9 cellular contexts compared by ENCODE assay signal in the genomic region with DNA sequence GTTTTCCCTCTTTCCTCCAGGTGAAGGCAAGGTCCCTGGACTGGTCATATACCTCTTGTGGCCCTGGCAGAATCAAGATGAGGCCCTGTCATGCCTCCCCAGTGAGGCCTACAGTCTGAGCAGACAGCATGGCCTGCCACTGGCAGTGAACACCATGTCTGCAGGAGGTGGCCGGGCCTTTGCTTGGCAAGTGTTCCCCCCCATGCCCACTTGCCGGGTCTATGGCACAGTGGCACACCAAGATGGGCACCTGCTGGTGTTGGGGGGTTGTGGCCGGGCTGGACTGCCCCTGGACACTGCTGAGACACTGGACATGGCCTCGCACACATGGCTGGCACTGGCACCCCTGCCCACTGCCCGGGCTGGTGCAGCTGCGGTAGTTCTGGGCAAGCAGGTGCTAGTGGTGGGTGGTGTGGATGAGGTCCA. TPM values are rescaled to one million over a fixed set of nuclear protein-coding genes. Genes with fewer than 3 reads are reported as not detected.
A peak's percentile ranks its signal among the peaks of the same experiment; 100 is the strongest.
DNase-seq lines count a peak whose midpoint lies in the region; ATAC-seq, FAIRE-seq and TF ChIP-seq lines count a peak whose summit lies in the region.
"Had no signal": no experiment of that assay in that cellular context is flagged by ENCODE, and none has a peak within 500 bp of the region (broad histone marks: within the 10 kb centered on the region; RNA-seq: fewer than 3 reads in every experiment).

No MANE protein-coding gene starts in this region.

- FAIRE-seq in HTR-8/SVneo (lab: Jason Lieb, UNC), result peak; percentile 28
- FAIRE-seq: H54 had no signal

- ATAC-seq in lower lobe of right lung (no peak), GM21360 (IDR thresholded peaks at IDR 0.05; ENCODE audit: unreplicated experiment) (no peak)

- H3K4me1 ChIP-seq in lower lobe of right lung, result peaks cover 31% of the 10 kb centered on the region
- H3K4me1 ChIP-seq in stomach smooth muscle (ENCODE audit: control insufficient read depth, insufficient read depth, low read length), result peaks cover 43% of the 10 kb centered on the region

- TF ChIP-seq CTCF in cardiac fibroblast (IDR thresholded peaks at IDR 0.05; ENCODE audit: low read depth, low read length) (no peak), lower lobe of right lung (IDR thresholded peaks at IDR 0.05) (no peak)

- no peaks in the 10 kb centered on the region for H3K9me3 ChIP-seq in lower lobe of right lung
- H3K9me3 ChIP-seq in stomach smooth muscle (ENCODE audit: control insufficient read depth in 2 of 2, low read length in 2 of 2), result no peaks in the 10 kb centered on the region

- peak overlapping the region; percentile 83 to 90 for H3K9ac ChIP-seq in stomach smooth muscle (ENCODE audit: low read length in 2 of 2)

- no peak for DNase-seq in HTR-8/SVneo (ENCODE audit: insufficient read length, low spot score)
- DNase-seq in cardiac fibroblast (ENCODE audit: low read depth in 2 of 2), result no peak
- DNase-seq in lower lobe of right lung, result no peak
- no peak for DNase-seq in GF-D8 (lab: John Stamatoyannopoulos, UW)
- DNase-seq in NCI-H1417 treated with DMSO at 0.1 percent for 48 hours (lab: John Stamatoyannopoulos, UW), result no peak
- no peak for DNase-seq in activated CD8-positive, alpha-beta memory T cell treated with anti-CD3 and anti-CD28 coated beads for 24 hours

- no peaks in the 10 kb centered on the region for H3K27me3 ChIP-seq in lower lobe of right lung (ENCODE audit: low read depth)
- no peaks in the 10 kb centered on the region for H3K27me3 ChIP-seq in stomach smooth muscle (ENCODE audit: control insufficient read depth in 1 of 2, insufficient read depth in 2 of 2, low read length in 2 of 2)

- H3K4me3 ChIP-seq in cardiac fibroblast (replicated peaks in 1 of 2; ENCODE audit: low read depth in 2 of 2, low read length in 2 of 2), result peak overlapping the region; percentile 3 to 81
- peak overlapping the region; percentile 92 for H3K4me3 ChIP-seq in lower lobe of right lung
- H3K4me3 ChIP-seq in stomach smooth muscle (ENCODE audit: low read length in 2 of 2), result peak overlapping the region; percentile 68 to 90

- H3K27ac ChIP-seq in lower lobe of right lung (peak overlapping the region; percentile 84), stomach smooth muscle (ENCODE audit: low read length) (peak overlapping the region; percentile 91)

- intact Hi-C loops in lower lobe of right lung (cut with DNase I), result no loop called here

- peaks cover 27% of the 10 kb centered on the region for H3K36me3 ChIP-seq in lower lobe of right lung
- peaks cover 19 to 27% of the 10 kb centered on the region in 2 donors for H3K36me3 ChIP-seq in stomach smooth muscle (ENCODE audit: control insufficient read depth in 2 of 2, insufficient read depth in 2 of 2, low read length in 2 of 2)

RNA-seq across cellular contexts. Expression of a gene that starts 1.2 kb away (rescaled TPM):
- 34.8 TPM for total RNA-seq in lower lobe of right lung

RNA-seq across cellular contexts. Expression of a gene that starts 6.5 kb away (rescaled TPM):
- total RNA-seq in lower lobe of right lung, result 23.4 TPM

RNA-seq across cellular contexts. Expression of a gene that starts 39.8 kb away (rescaled TPM):
- 410 TPM for total RNA-seq in lower lobe of right lung

RNA-seq across cellular contexts. Expression of a gene that starts 52.0 kb away (rescaled TPM):
- total RNA-seq in lower lobe of right lung, result 60.4 TPM

Comparison
In these comparisons a context has a peak if more than half of its experiments do, and no peak if none do; other contexts are left out.
1. H3K4me3 ChIP-seq: peak in every context shown above with its lines; median percentile 92 in lower lobe of right lung; 79 in stomach smooth muscle; 42 in cardiac fibroblast.